Comparison of ENCODE assay signal across 8 cellular contexts in the genomic region with DNA sequence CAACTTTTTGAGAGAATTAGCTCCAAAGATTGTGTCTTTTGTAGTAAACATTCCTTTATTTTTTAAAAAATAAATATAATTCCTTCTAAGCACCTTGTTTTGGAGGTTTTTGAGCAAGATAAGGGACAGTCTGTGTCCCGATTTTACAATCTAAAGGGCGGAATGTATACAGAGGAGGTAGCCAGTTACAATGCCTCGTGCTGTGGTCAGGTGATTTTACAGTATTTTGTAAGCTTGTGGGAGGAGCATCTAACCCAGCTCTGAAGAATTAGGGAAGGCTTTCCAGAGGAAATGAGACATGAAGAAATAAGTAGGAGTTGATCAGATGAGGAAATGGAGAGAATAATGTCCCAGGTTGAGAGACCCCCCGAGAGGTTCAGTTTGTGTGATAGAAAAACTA. TPM values are rescaled to one million over a fixed set of nuclear protein-coding genes. Genes with fewer than 3 reads are reported as not detected.
DNase-seq lines count a peak whose midpoint lies in the region; ATAC-seq and TF ChIP-seq lines count a peak whose summit lies in the region.

No MANE protein-coding gene starts in this region.

- ATAC-seq in GM21737 (IDR thresholded peaks at IDR 0.05; ENCODE audit: unreplicated experiment) (no peak), GM21723 (IDR thresholded peaks at IDR 0.05; ENCODE audit: unreplicated experiment) (no peak)

- H3K4me3 ChIP-seq in fibroblast of villous mesenchyme (ENCODE audit: low read depth, low read length) = peak overlapping the region; percentile 84
- peak overlapping the region; percentile 87 for H3K4me3 ChIP-seq in retinal pigment epithelial cell (ENCODE audit: low read length)

- TF ChIP-seq CTCF in fibroblast of villous mesenchyme (IDR thresholded peaks at IDR 0.05; ENCODE audit: insufficient read depth, low read depth, low read length) = no peak
- TF ChIP-seq CTCF in retinal pigment epithelial cell (conservative IDR thresholded peaks at IDR 0.05; ENCODE audit: low read depth, low read length) = no peak

- DNase-seq in NCI-H2196 (lab: John Stamatoyannopoulos, UW; ENCODE audit: unreplicated experiment) = peak; percentile 7
- DNase-seq in NCI-H2196 treated with DMSO at 0.1 percent for 48 hours (lab: John Stamatoyannopoulos, UW; ENCODE audit: unreplicated experiment) = no peak
- peak; percentile 63 for DNase-seq in RPMI7951 (ENCODE audit: low read depth)
- DNase-seq in fibroblast of villous mesenchyme (ENCODE audit: low read depth) = peak; percentile 85
- no peak for DNase-seq in retinal pigment epithelial cell (ENCODE audit: low read depth)
- no peak for DNase-seq in middle frontal gyrus (ENCODE audit: extremely low spot score, low spot score)

RNA-seq across cellular contexts. Expression of gene HINT3, which starts 1.3 kb away (rescaled TPM):
- total RNA-seq in RPMI7951 (2014; rRNA removed; shearing (Covaris generic)) = 16.1 and 17.7 TPM in 2 replicates
- 14.5 and 23.3 TPM in 2 replicates for total RNA-seq in fibroblast of villous mesenchyme

RNA-seq across cellular contexts. Expression of gene TRMT11, which starts 28.5 kb away (rescaled TPM):
- 27.0 and 28.6 TPM in 2 replicates for total RNA-seq in RPMI7951 (2014; rRNA removed; shearing (Covaris generic))
- total RNA-seq in fibroblast of villous mesenchyme = 29.6 and 49.2 TPM in 2 replicates

Comparison
In these comparisons a context has a peak if more than half of its experiments do, and no peak if none do; other contexts are left out.
1. DNase-seq: peak in NCI-H2196 (single experiment), RPMI7951 (single experiment) and fibroblast of villous mesenchyme (single experiment); none in NCI-H2196 treated with DMSO at 0.1 percent for 48 hours (single experiment), retinal pigment epithelial cell (single experiment) and middle frontal gyrus (single experiment).